Comparison of ENCODE assay signal across 13 cellular contexts in the genomic region with DNA sequence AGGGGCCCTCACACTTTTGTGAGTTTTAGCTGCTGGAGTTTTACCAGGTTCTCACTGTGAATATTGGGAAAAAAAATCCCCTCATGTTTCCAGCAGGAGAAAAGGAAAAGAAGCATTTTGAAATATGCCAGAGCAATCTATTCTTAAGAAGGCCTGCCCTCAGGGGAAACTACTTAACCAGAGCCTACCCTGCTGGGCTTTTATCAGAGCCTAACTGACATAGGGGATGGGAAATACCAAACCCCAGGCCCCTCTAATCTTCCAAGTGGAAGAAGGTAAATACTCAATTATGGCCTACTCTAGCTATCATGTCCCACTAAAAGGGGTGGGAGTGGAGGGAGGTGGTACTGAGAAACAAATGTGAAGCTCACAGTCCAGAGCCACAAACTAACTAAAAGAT.
DNase-seq lines count a peak whose midpoint lies in the region; ATAC-seq lines count a peak whose summit lies in the region.
"Had no signal": no experiment of that assay in that cellular context is flagged by ENCODE, and none has a peak within 500 bp of the region (broad histone marks: within the 10 kb centered on the region; RNA-seq: fewer than 3 reads in every experiment).

No MANE protein-coding gene starts in this region.

- H2BK5ac ChIP-seq in trophoblast cell (ENCODE audit: low read depth, low read length, poor library complexity): peak overlapping the region; percentile 33

- H3K79me2 ChIP-seq in trophoblast cell (ENCODE audit: control insufficient read depth, insufficient read depth, low read length, poor library complexity): no peaks in the 10 kb centered on the region

- peaks cover 18% of the 10 kb centered on the region for H3K9me3 ChIP-seq in NT2/D1 (ENCODE audit: insufficient read depth, low read length)
- H3K9me3 ChIP-seq in trophoblast cell (ENCODE audit: insufficient read depth, low read depth, low read length): no peaks in the 10 kb centered on the region
- H3K9me3 ChIP-seq: HAP-1 had no signal

- H3K27ac Mint-ChIP-seq in naive thymus-derived CD8-positive, alpha-beta T cell: no peak overlapping the region
- H3K27ac Mint-ChIP-seq: B cell; CD4-positive, alpha-beta memory T cell had no signal

- H3K36me3 ChIP-seq in NT2/D1 (ENCODE audit: insufficient read depth, insufficient read length, low read length) (no peaks in the 10 kb centered on the region), trophoblast cell (ENCODE audit: control insufficient read depth in 1 of 2, insufficient read depth in 2 of 2, low read length in 2 of 2) (no peaks in the 10 kb centered on the region)
- H3K36me3 ChIP-seq: HAP-1 had no signal

- H2AFZ ChIP-seq in trophoblast cell (ENCODE audit: insufficient read depth, low read length, poor library complexity): no peak overlapping the region

- H3K14ac ChIP-seq in trophoblast cell (ENCODE audit: low read length): no peak overlapping the region

- no peak overlapping the region for H3K18ac ChIP-seq in trophoblast cell (ENCODE audit: low read length)

- H3K4me1 ChIP-seq in NT2/D1 (ENCODE audit: insufficient read depth, insufficient read length) (peaks cover 4% of the 10 kb centered on the region), trophoblast cell (ENCODE audit: control insufficient read depth in 1 of 2, insufficient read depth in 2 of 2, low read length in 2 of 2) (peaks cover 0 to 5% of the 10 kb centered on the region in 2 experiments)
- H3K4me1 ChIP-seq: HAP-1 had no signal

- no peak for ATAC-seq in HG02885 (IDR thresholded peaks at IDR 0.05; ENCODE audit: poor library complexity, unreplicated experiment)
- no peak for ATAC-seq in naive thymus-derived CD8-positive, alpha-beta T cell

- H2AK5ac ChIP-seq in trophoblast cell (ENCODE audit: low read length): no peak overlapping the region

- H2BK12ac ChIP-seq in trophoblast cell (ENCODE audit: low read length): peak overlapping the region; percentile 14

- peak overlapping the region; percentile 58 for H2BK120ac ChIP-seq in trophoblast cell (ENCODE audit: insufficient read depth, low read length, poor library complexity)

- H3K9me3 Mint-ChIP-seq in naive thymus-derived CD8-positive, alpha-beta T cell: peaks cover 5 to 49% (median 21%) of the 10 kb centered on the region in 9 donors

- no peak overlapping the region for H3K4ac ChIP-seq in trophoblast cell (ENCODE audit: low read depth, low read length)

- peak overlapping the region; percentile 67 for H3K27ac ChIP-seq in trophoblast cell (ENCODE audit: low read depth, low read length)
- H3K27ac ChIP-seq: C4-2B had no signal

- peaks cover 4% of the 10 kb centered on the region for H3K79me1 ChIP-seq in trophoblast cell (ENCODE audit: low read length)

- no peaks in the 10 kb centered on the region for H3K4me1 Mint-ChIP-seq in naive thymus-derived CD8-positive, alpha-beta T cell
- H3K4me1 Mint-ChIP-seq: B cell; CD4-positive, alpha-beta memory T cell had no signal

- H3K36me3 Mint-ChIP-seq in naive thymus-derived CD8-positive, alpha-beta T cell: peaks cover 0 to 31% (median 3%) of the 10 kb centered on the region in 3 donors
- H3K36me3 Mint-ChIP-seq: CD4-positive, alpha-beta memory T cell had no signal

- no peak overlapping the region for H3K4me3 Mint-ChIP-seq in naive thymus-derived CD8-positive, alpha-beta T cell
- H3K4me3 Mint-ChIP-seq: B cell; CD4-positive, alpha-beta memory T cell had no signal

- no peak overlapping the region for H4K12ac ChIP-seq in trophoblast cell (ENCODE audit: low read depth, low read length)

- DNase-seq in ELF-1 (ENCODE audit: low read depth, low spot score) (peak; percentile 57), NT2/D1 (ENCODE audit: low read depth, low spot score) (peak; percentile 33), islet precursor cell (peak; percentile 73), trophoblast cell (peak; percentile 59 to 60), activated gamma-delta T cell (lab: John Stamatoyannopoulos, UW) (no peak)
- DNase-seq in activated effector memory CD4-positive, alpha-beta T cell treated with anti-CD3 and anti-CD28 coated beads, Interleukin-2, amount 50 U/mL, for 16 hours: no peak
- no peak for DNase-seq in naive thymus-derived CD8-positive, alpha-beta T cell
- DNase-seq: CD4-positive, alpha-beta memory T cell; DMS79 had no signal

- no peak overlapping the region for H4K8ac ChIP-seq in trophoblast cell (ENCODE audit: low read depth, low read length)

- H3K27me3 ChIP-seq in NT2/D1 (ENCODE audit: insufficient read depth, insufficient read length) (no peaks in the 10 kb centered on the region), trophoblast cell (ENCODE audit: insufficient read depth, low read length) (no peaks in the 10 kb centered on the region)

- no peak overlapping the region for H3K23ac ChIP-seq in trophoblast cell (ENCODE audit: low read length)

- peak overlapping the region; percentile 28 for H4K91ac ChIP-seq in trophoblast cell (ENCODE audit: low read depth, low read length)

- no peak overlapping the region for H3K4me3 ChIP-seq in NT2/D1 (ENCODE audit: insufficient read length, low read depth)
- H3K4me3 ChIP-seq in trophoblast cell (ENCODE audit: low read depth, low read length): no peak overlapping the region
- H3K4me3 ChIP-seq: HAP-1 had no signal

- POLR2A ChIA-PET in naive thymus-derived CD8-positive, alpha-beta T cell (lab: Charles Lee): no interaction called here

- H3K4me2 ChIP-seq in trophoblast cell (ENCODE audit: low read length): peak overlapping the region; percentile 20

- no peak overlapping the region for H3K9ac ChIP-seq in NT2/D1 (ENCODE audit: insufficient read length, low read depth)
- no peak overlapping the region for H3K9ac ChIP-seq in trophoblast cell (ENCODE audit: low read length)

- peaks cover 4 to 13% (median 6%) of the 10 kb centered on the region in 5 donors for H3K27me3 Mint-ChIP-seq in naive thymus-derived CD8-positive, alpha-beta T cell

Comparison
In these comparisons a context has a peak if more than half of its experiments do, and no peak if none do; other contexts are left out.
1. DNase-seq: peak in ELF-1 (single experiment), NT2/D1 (single experiment), islet precursor cell (single experiment) and trophoblast cell (2 of 2); none in activated effector memory CD4-positive, alpha-beta T cell treated with anti-CD3 and anti-CD28 coated beads, Interleukin-2, amount 50 U/mL, for 16 hours (single experiment), activated gamma-delta T cell (single experiment) and naive thymus-derived CD8-positive, alpha-beta T cell (0 of 10).